16 cellular contexts compared by ENCODE assay signal in genomic region chr17:81474958-81475357, GRCh38. TPM values are rescaled to one million over a fixed set of nuclear protein-coding genes. Genes with fewer than 3 reads are reported as not detected.
DNase-seq lines count a peak whose midpoint lies in the region; ATAC-seq and TF ChIP-seq lines count a peak whose summit lies in the region.
"Had no signal": no experiment of that assay in that cellular context is flagged by ENCODE, and none has a peak within 500 bp of the region (broad histone marks: within the 10 kb centered on the region; RNA-seq: fewer than 3 reads in every experiment).

No MANE protein-coding gene starts in this region.

- H2BK120ac ChIP-seq in IMR-90 (ENCODE audit: low read depth, low read length) (no peak overlapping the region), neuronal stem cell (ENCODE audit: low read depth, low read length) (no peak overlapping the region)

- no peak for TF ChIP-seq CTCF in IMR-90 (conservative IDR thresholded peaks at IDR 0.05; ENCODE audit: low read depth, low read length)
- TF ChIP-seq CTCF in glutamatergic neuron (IDR thresholded peaks at IDR 0.05; ENCODE audit: partially characterized antibody, unreplicated experiment) = no peak
- no peak for TF ChIP-seq CTCF in WERI-Rb-1 (IDR thresholded peaks at IDR 0.05; ENCODE audit: low read depth, low read length)
- TF ChIP-seq CTCF in A673 (conservative IDR thresholded peaks at IDR 0.05; ENCODE audit: low read depth, low read length) = no peak

- H4K91ac ChIP-seq in IMR-90 (ENCODE audit: insufficient read depth, low read depth, low read length) (no peak overlapping the region), neuronal stem cell (ENCODE audit: low read depth, low read length, poor library complexity) (no peak overlapping the region)

- H3K4me1 ChIP-seq in IMR-90 (ENCODE audit: control insufficient read depth, insufficient read depth, low read length) (peaks cover 2% of the 10 kb centered on the region), neuronal stem cell (ENCODE audit: control insufficient read depth in 2 of 2, insufficient read depth in 1 of 2, low read depth in 1 of 2, low read length in 2 of 2) (peaks cover 14 to 34% of the 10 kb centered on the region in 2 donors), A673 (ENCODE audit: insufficient read depth, low read length, poor library complexity, severe bottlenecking) (peaks cover 19% of the 10 kb centered on the region)
- H3K4me1 ChIP-seq: HAP-1 had no signal

- DNase-seq in IMR-90 = no peak
- no peak for DNase-seq in glutamatergic neuron
- DNase-seq in neuronal stem cell (ENCODE audit: low spot score) = no peak
- no peak for DNase-seq in COLO829 (ENCODE audit: low spot score)
- no peak for DNase-seq in WERI-Rb-1
- DNase-seq in A673 (ENCODE audit: low spot score) = no peak
- DNase-seq: AML-193; CD8-positive, alpha-beta T cell; COR-L47; DMS 273 treated with DMSO at 0.1 percent for 48 hours; DMS53; DND-41; EL; KBM-7 had no signal

- H3K9me3 ChIP-seq in IMR-90 (ENCODE audit: control insufficient read depth, insufficient read depth, low read length) = peaks cover 3% of the 10 kb centered on the region
- peaks cover 0 to 4% of the 10 kb centered on the region in 2 donors for H3K9me3 ChIP-seq in neuronal stem cell (replicated peaks in 1 of 2; ENCODE audit: control insufficient read depth in 2 of 2, insufficient read depth in 1 of 2, low read depth in 1 of 2, low read length in 2 of 2)
- H3K9me3 ChIP-seq in WERI-Rb-1 (ENCODE audit: severe bottlenecking) = no peaks in the 10 kb centered on the region
- H3K9me3 ChIP-seq in A673 (ENCODE audit: low read depth, low read length, poor library complexity, severe bottlenecking) = no peaks in the 10 kb centered on the region
- H3K9me3 ChIP-seq: HAP-1 had no signal

- H2AK9ac ChIP-seq in IMR-90 (replicated peaks; ENCODE audit: low read depth, low read length, poor library complexity) = no peak overlapping the region

- H3K4me3 Mint-ChIP-seq in glutamatergic neuron (ENCODE audit: unreplicated experiment) = peak overlapping the region; percentile 4
- H3K4me3 Mint-ChIP-seq: CD8-positive, alpha-beta T cell had no signal

- H3K4me2 ChIP-seq in IMR-90 (ENCODE audit: low read depth, low read length) (no peak overlapping the region), neuronal stem cell (ENCODE audit: insufficient read depth, low read length, poor library complexity, severe bottlenecking) (no peak overlapping the region)

- H3K9me3 Mint-ChIP-seq in glutamatergic neuron (ENCODE audit: unreplicated experiment) = peaks cover 19% of the 10 kb centered on the region
- H3K9me3 Mint-ChIP-seq: CD8-positive, alpha-beta T cell had no signal

- H4K5ac ChIP-seq in IMR-90 (ENCODE audit: low read depth, low read length) = no peak overlapping the region

- peaks cover 3% of the 10 kb centered on the region; the same call in 1 of the 2 replicates for H3K9me1 ChIP-seq in IMR-90 (ENCODE audit: insufficient read depth, low read length)

- no peak for TF ChIP-seq POLR2A in IMR-90 (IDR thresholded peaks at IDR 0.05; ENCODE audit: low read depth, low read length)

- no peaks in the 10 kb centered on the region for H3K79me1 ChIP-seq in IMR-90 (ENCODE audit: low read depth in 1 of 2, low read length in 2 of 2)
- no peaks in the 10 kb centered on the region for H3K79me1 ChIP-seq in neuronal stem cell (ENCODE audit: low read depth, low read length)

- H3K27ac ChIP-seq in IMR-90 (ENCODE audit: insufficient read depth, low read length) (no peak overlapping the region), neuronal stem cell (replicated peaks; ENCODE audit: low read length) (no peak overlapping the region), WERI-Rb-1 (no peak overlapping the region), A673 (ENCODE audit: low read depth, low read length, poor library complexity, severe bottlenecking) (no peak overlapping the region)

- no peak overlapping the region for H3K4me3 ChIP-seq in IMR-90 (ENCODE audit: insufficient read depth, low read depth, low read length)
- no peak overlapping the region for H3K4me3 ChIP-seq in neuronal stem cell (ENCODE audit: low read length in 2 of 2)
- H3K4me3 ChIP-seq in WERI-Rb-1 (ENCODE audit: low read depth, low read length) = no peak overlapping the region
- H3K4me3 ChIP-seq in A673 (ENCODE audit: low read depth, low read length, poor library complexity, severe bottlenecking) = no peak overlapping the region
- H3K4me3 ChIP-seq: GM12878, HAP-1 had no signal

- H2BK5ac ChIP-seq in IMR-90 (ENCODE audit: low read depth, low read length, poor library complexity, severe bottlenecking) (no peak overlapping the region), neuronal stem cell (ENCODE audit: low read length) (no peak overlapping the region)

- H3K14ac ChIP-seq in IMR-90 (replicated peaks; ENCODE audit: low read depth, low read length) (no peak overlapping the region), neuronal stem cell (ENCODE audit: low read length) (no peak overlapping the region)

- no TSS peak for BruUV-seq in IMR-90 (replicated peaks; lab: Mats Ljungman, UMichigan)
- no TSS peak for BruUV-seq in A673 (replicated peaks; lab: Mats Ljungman, UMichigan)

- no peaks in the 10 kb centered on the region; the same call in 1 of the 2 replicates for H4K20me1 ChIP-seq in IMR-90 (ENCODE audit: insufficient read depth, low read length)

- 75% methylated on average over 10 of the region's 16 CpGs; no CpG with 5 or more reads in 1 of the 2 experiments for WGBS in IMR-90 (ENCODE audit: extremely low coverage in 2 of 2, insufficient read length in 1 of 2), 2 experiments
- WGBS in neuronal stem cell (ENCODE audit: extremely low coverage in 2 of 2, insufficient read length in 2 of 2, insufficient replicate concordance in 1 of 2), 2 donors = no CpG with 5 or more reads among the region's 16 CpGs

- H3K36me3 Mint-ChIP-seq in glutamatergic neuron (ENCODE audit: unreplicated experiment) = no peaks in the 10 kb centered on the region
- H3K36me3 Mint-ChIP-seq: CD8-positive, alpha-beta T cell had no signal

- CTCF ChIA-PET in IMR-90 (lab: Yijun Ruan, JAX) (no interaction called here), A673 (lab: Charles Lee) (no interaction called here)

- peaks cover 32% of the 10 kb centered on the region for H3K4me1 Mint-ChIP-seq in glutamatergic neuron (ENCODE audit: low read depth, unreplicated experiment)

- POLR2A ChIA-PET in IMR-90 (lab: Charles Lee; ENCODE audit: unreplicated experiment) = no interaction called here
- POLR2A ChIA-PET in A673 (lab: Charles Lee; ENCODE audit: low non-redundant PET) = no interaction called here

- H3K36me3 ChIP-seq in IMR-90 (ENCODE audit: control insufficient read depth, insufficient read depth, low read length) = no peaks in the 10 kb centered on the region
- H3K36me3 ChIP-seq in neuronal stem cell (replicated peaks in 1 of 2; ENCODE audit: control insufficient read depth in 2 of 2, insufficient read depth in 2 of 2, low read length in 2 of 2) = no peaks in the 10 kb centered on the region
- no peaks in the 10 kb centered on the region for H3K36me3 ChIP-seq in WERI-Rb-1
- H3K36me3 ChIP-seq in A673 (ENCODE audit: insufficient read depth, low read length, poor library complexity, severe bottlenecking) = no peaks in the 10 kb centered on the region
- H3K36me3 ChIP-seq: HAP-1 had no signal

- H2AK5ac ChIP-seq in IMR-90 (ENCODE audit: low read depth, low read length) (peak overlapping the region; percentile 23; the same call in 1 of the 2 replicates), neuronal stem cell (ENCODE audit: low read depth, low read length) (peak overlapping the region; percentile 52)

- peak overlapping the region; percentile 72 for H3K27ac Mint-ChIP-seq in glutamatergic neuron (ENCODE audit: unreplicated experiment)
- H3K27ac Mint-ChIP-seq: CD8-positive, alpha-beta T cell had no signal

- no peak overlapping the region for H2BK20ac ChIP-seq in IMR-90 (ENCODE audit: low read depth, low read length)

- TF ChIP-seq RAD21 in IMR-90 (IDR thresholded peaks at IDR 0.05; ENCODE audit: low read length) = no peak

- H3K18ac ChIP-seq in IMR-90 (ENCODE audit: low read depth, low read length) (no peak overlapping the region), neuronal stem cell (ENCODE audit: low read length) (no peak overlapping the region)

- H3K9ac ChIP-seq in IMR-90 (ENCODE audit: low read depth, low read length) (no peak overlapping the region), neuronal stem cell (ENCODE audit: low read depth, low read length, poor library complexity) (peak overlapping the region; percentile 78)

- in situ Hi-C loops in IMR-90 (cut with MboI; ENCODE audit: low sequenced_read_pairs) = no loop called here

- no peak overlapping the region for H4K8ac ChIP-seq in IMR-90 (ENCODE audit: low read depth in 2 of 2, low read length in 2 of 2)
- H4K8ac ChIP-seq in neuronal stem cell (ENCODE audit: low read depth, low read length) = no peak overlapping the region

- H3K4ac ChIP-seq in IMR-90 (ENCODE audit: low read depth, low read length) (no peak overlapping the region), neuronal stem cell (ENCODE audit: low read length) (no peak overlapping the region)

- ATAC-seq in IMR-90 (ENCODE audit: low read depth) = no peak
- ATAC-seq: CD8-positive, alpha-beta T cell; GM12878 had no signal

- dilution Hi-C loops in IMR-90 (cut with HindIII; ENCODE audit: low sequenced_read_pairs, unreplicated experiment) = no loop called here

- H2AFZ ChIP-seq in IMR-90 (replicated peaks; ENCODE audit: low read length, poor library complexity) (no peak overlapping the region), neuronal stem cell (ENCODE audit: low read length) (peak overlapping the region; percentile 40)

- H3K23ac ChIP-seq in IMR-90 (ENCODE audit: low read depth, low read length) (no peak overlapping the region), neuronal stem cell (ENCODE audit: low read depth, low read length, poor library complexity) (peak overlapping the region; percentile 28)

- H2BK12ac ChIP-seq in neuronal stem cell (ENCODE audit: low read length) = no peak overlapping the region

- H3K27me3 Mint-ChIP-seq in glutamatergic neuron (ENCODE audit: unreplicated experiment) = peaks cover 14% of the 10 kb centered on the region

- H3K27me3 ChIP-seq in IMR-90 (ENCODE audit: control insufficient read depth, insufficient read depth, low read length) = no peaks in the 10 kb centered on the region; the same call in 1 of the 2 replicates
- no peaks in the 10 kb centered on the region for H3K27me3 ChIP-seq in neuronal stem cell (ENCODE audit: control insufficient read depth in 3 of 3, insufficient read depth in 3 of 3, low read depth in 1 of 3, low read length in 3 of 3)
- H3K27me3 ChIP-seq in WERI-Rb-1 (ENCODE audit: insufficient read depth, low read depth, severe bottlenecking) = no peaks in the 10 kb centered on the region
- no peaks in the 10 kb centered on the region for H3K27me3 ChIP-seq in A673 (replicated peaks; ENCODE audit: insufficient read depth, low read depth, low read length, poor library complexity)

- intact Hi-C loops in IMR-90 (cut with micrococcal nuclease) (no loop called here), A673 (cut with micrococcal nuclease; ENCODE audit: unreplicated experiment) (loop anchor here (5.0 kb wide), 1 partner anchor 183 kb away; no protein-coding TSS in a partner anchor)

- no peak overlapping the region for H3K56ac ChIP-seq in IMR-90 (ENCODE audit: extremely low read depth, insufficient read depth, low read length)

- no peak overlapping the region for H2BK15ac ChIP-seq in IMR-90 (ENCODE audit: low read depth, low read length)
- H2BK15ac ChIP-seq in neuronal stem cell (ENCODE audit: low read length) = peak overlapping the region; percentile 75

RNA-seq across cellular contexts. Expression of gene ACTG1, which starts 37.6 kb away (rescaled TPM):
- total RNA-seq in IMR-90 (2012; rRNA removed) (12,144 and 15,732 TPM in 2 replicates), glutamatergic neuron (ENCODE audit: unreplicated experiment) (5,342 TPM), A673 (2021) (2,855 and 3,247 TPM in 2 replicates)
- 10,271 and 10,907 TPM in 2 replicates for polyA plus RNA-seq in IMR-90 (2012; rRNA removed)
- polyA plus RNA-seq in IMR-90 (2012; cell fraction: cytosol; rRNA removed) = 46,606 and 47,328 TPM in 2 replicates
- polyA plus RNA-seq in IMR-90 (2012; cell fraction: nucleus; rRNA removed; ENCODE audit: low replicate concordance) = 8,917 and 28,399 TPM in 2 replicates
- 5,937 TPM for polyA plus RNA-seq in neuronal stem cell (2013, experiment 1 of 2)
- polyA plus RNA-seq in neuronal stem cell (2013, experiment 2 of 2) = 5,622 TPM

RNA-seq across cellular contexts. Expression of gene FSCN2, which starts 53.2 kb away (rescaled TPM):
- 0.18 and 0.28 TPM in 2 replicates for total RNA-seq in IMR-90 (2012; rRNA removed)
- 0.84 and 1.1 TPM in 2 replicates for polyA plus RNA-seq in IMR-90 (2012; rRNA removed)
- polyA plus RNA-seq in IMR-90 (2012; cell fraction: cytosol; rRNA removed) = 0.22 and 0.96 TPM in 2 replicates
- polyA plus RNA-seq in IMR-90 (2012; cell fraction: nucleus; rRNA removed; ENCODE audit: low replicate concordance) = 2.6 and 6.7 TPM in 2 replicates
- total RNA-seq in glutamatergic neuron (ENCODE audit: unreplicated experiment) = 6.1 TPM
- polyA plus RNA-seq in neuronal stem cell (2013, experiment 1 of 2) = 0.20 TPM
- 0.25 TPM for polyA plus RNA-seq in neuronal stem cell (2013, experiment 2 of 2)
- 0.26 and 0.31 TPM in 2 replicates for total RNA-seq in A673 (2021)
